28 cellular contexts compared by ENCODE assay signal in the genomic region with DNA sequence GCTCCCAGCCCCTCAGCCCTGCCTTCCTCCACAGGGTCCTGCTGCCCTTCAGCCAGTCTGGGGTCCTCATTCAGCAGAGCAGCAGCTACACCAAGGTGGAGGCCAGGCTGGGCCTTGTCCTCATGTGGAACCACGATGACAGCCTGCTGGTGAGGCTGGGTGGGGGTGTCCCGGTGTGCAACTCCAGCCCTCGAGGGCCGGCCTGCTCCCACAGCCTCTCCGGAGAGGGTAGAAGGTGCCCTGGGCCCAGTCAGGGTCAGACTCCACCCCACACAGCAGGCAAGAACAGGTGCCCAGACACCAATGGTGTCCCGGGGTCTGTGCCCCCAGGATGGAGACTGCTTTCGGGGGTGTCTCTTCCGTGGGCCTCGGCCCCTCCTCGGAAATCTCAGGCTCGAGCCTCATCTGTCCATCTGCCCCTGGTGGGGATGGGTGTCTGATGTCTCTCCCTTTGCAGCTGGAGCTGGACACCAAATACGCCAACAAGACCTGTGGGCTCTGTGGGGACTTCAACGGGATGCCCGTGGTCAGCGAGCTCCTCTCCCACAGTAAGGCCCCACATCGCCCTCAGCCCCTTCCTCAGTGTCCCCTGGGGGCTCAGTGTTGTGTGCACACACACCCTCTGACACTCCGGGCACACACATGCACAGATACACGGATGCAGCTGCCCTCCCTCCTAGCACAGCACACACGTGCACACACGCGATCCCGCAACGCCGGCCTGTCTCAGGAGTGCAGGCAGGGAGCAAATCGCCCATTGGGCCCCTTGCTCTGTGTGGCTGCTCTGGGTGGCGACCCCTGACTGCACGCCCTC. TPM values are rescaled to one million over a fixed set of nuclear protein-coding genes. Genes with fewer than 3 reads are reported as not detected.
DNase-seq lines count a peak whose midpoint lies in the region; TF ChIP-seq lines count a peak whose summit lies in the region.
"Had no signal": no experiment of that assay in that cellular context is flagged by ENCODE, and none has a peak within 500 bp of the region (broad histone marks: within the 10 kb centered on the region; RNA-seq: fewer than 3 reads in every experiment).

No MANE protein-coding gene starts in this region.

- no peak overlapping the region for H2AFZ ChIP-seq in osteoblast (ENCODE audit: low read length)

- H3K36me3 Mint-ChIP-seq in endothelial cell (ENCODE audit: low read depth, unreplicated experiment) = no peaks in the 10 kb centered on the region
- H3K36me3 Mint-ChIP-seq: brain; CD4-positive, alpha-beta memory T cell; immature natural killer cell had no signal

- no peaks in the 10 kb centered on the region for H3K27me3 Mint-ChIP-seq in endothelial cell (ENCODE audit: unreplicated experiment)

- H3K9me3 ChIP-seq in osteoblast (ENCODE audit: low read depth, low read length) = no peaks in the 10 kb centered on the region
- H3K9me3 ChIP-seq: MG63 had no signal

- H3K4me3 Mint-ChIP-seq in endothelial cell (ENCODE audit: unreplicated experiment) = no peak overlapping the region
- H3K4me3 Mint-ChIP-seq: brain; CD4-positive, alpha-beta memory T cell; immature natural killer cell had no signal

- no peaks in the 10 kb centered on the region for H3K27me3 ChIP-seq in osteoblast (ENCODE audit: insufficient read depth, low read length)
- H3K27me3 ChIP-seq: foreskin keratinocyte, MG63 had no signal

- no peaks in the 10 kb centered on the region for H3K36me3 ChIP-seq in osteoblast (ENCODE audit: insufficient read depth, low read length)
- H3K36me3 ChIP-seq: MG63 had no signal

- no peak for TF ChIP-seq CTCF in GM10266 (IDR thresholded peaks at IDR 0.05; ENCODE audit: control insufficient read depth, insufficient read depth, low read depth, missing control alignments)
- no peak for TF ChIP-seq CTCF in osteoblast (IDR thresholded peaks at IDR 0.05; ENCODE audit: extremely low read depth, low read depth, low read length)
- TF ChIP-seq CTCF in endothelial cell (IDR thresholded peaks at IDR 0.05; ENCODE audit: unreplicated experiment) = no peak

- no peak overlapping the region for H3K27ac ChIP-seq in osteoblast (ENCODE audit: low read depth, low read length)
- H3K27ac ChIP-seq: foreskin keratinocyte had no signal

- H3K9me3 Mint-ChIP-seq in endothelial cell (ENCODE audit: unreplicated experiment) = no peaks in the 10 kb centered on the region
- H3K9me3 Mint-ChIP-seq: activated T-helper 2 cell treated with anti-CD3 and anti-CD28 coated beads, Interferon-gamma antibody, Interleukin-2, Interleukin-4, amounts not matched to agents 10 μg/mL and 5 μg/mL and 100 μg/mL, durations not matched to agents 14 hours and 24 hours and 36 hours; brain; CD4-positive, alpha-beta memory T cell; immature natural killer cell had no signal

- no peaks in the 10 kb centered on the region for H3K79me2 ChIP-seq in osteoblast (ENCODE audit: insufficient read depth, low read length)

- H4K20me1 ChIP-seq in osteoblast (ENCODE audit: insufficient read depth, low read length) = no peaks in the 10 kb centered on the region

- peak; percentile 10 for DNase-seq in AG20443 (ENCODE audit: low spot score)
- peak; percentile 20 for DNase-seq in GM10266 (ENCODE audit: extremely low spot score)
- DNase-seq in islet precursor cell = peak; percentile 51
- DNase-seq in osteoblast (ENCODE audit: insufficient read length, low spot score, missing footprints) = peak; percentile 73
- DNase-seq in central memory CD4-positive, alpha-beta T cell = no peak
- DNase-seq in SW 1271 (lab: John Stamatoyannopoulos, UW) = no peak
- no peak for DNase-seq in endothelial cell (ENCODE audit: low spot score)
- no peak for DNase-seq in NCI-H1417 (lab: John Stamatoyannopoulos, UW)
- DNase-seq: activated CD4-positive, alpha-beta T cell treated with anti-CD3 and anti-CD28 coated beads for 4 hours; CD4-positive, alpha-beta memory T cell; effector CD8-positive, alpha-beta T cell; foreskin keratinocyte; GOT3; immature natural killer cell; KBM-7; MG63; NCI-H1417 treated with DMSO at 0.1 percent for 48 hours; NCI-H2107; OCI-M1; SIG-M5; T-helper 1 cell; trophoblast cell had no signal

- H3K4me2 ChIP-seq in osteoblast (ENCODE audit: insufficient read depth, low read length) = no peak overlapping the region

- H3K4me3 ChIP-seq in osteoblast (ENCODE audit: insufficient read depth, low read length) = no peak overlapping the region
- H3K4me3 ChIP-seq: MG63 had no signal

- no peaks in the 10 kb centered on the region for H3K4me1 Mint-ChIP-seq in endothelial cell (ENCODE audit: unreplicated experiment)
- H3K4me1 Mint-ChIP-seq: brain; CD4-positive, alpha-beta memory T cell; immature natural killer cell had no signal

- H3K4me1 ChIP-seq in osteoblast (ENCODE audit: insufficient read depth, low read length) = no peaks in the 10 kb centered on the region
- H3K4me1 ChIP-seq: foreskin keratinocyte had no signal

- no peak overlapping the region for H3K27ac Mint-ChIP-seq in endothelial cell (ENCODE audit: unreplicated experiment)
- H3K27ac Mint-ChIP-seq: activated T-helper 2 cell treated with anti-CD3 and anti-CD28 coated beads, Interferon-gamma antibody, Interleukin-2, Interleukin-4, amounts not matched to agents 10 μg/mL and 5 μg/mL and 100 μg/mL, durations not matched to agents 14 hours and 24 hours and 36 hours; CD4-positive, alpha-beta memory T cell; immature natural killer cell had no signal

RNA-seq across cellular contexts. Expression of a gene that starts 5.0 kb away (rescaled TPM):
- total RNA-seq in osteoblast (not detected in 2 replicates), endothelial cell (ENCODE audit: unreplicated experiment) (not detected)
- total RNA-seq: activated T-helper 2 cell treated with anti-CD3 and anti-CD28 coated beads, Interferon-gamma antibody, Interleukin-2, Interleukin-4, amounts not matched to agents 10 μg/mL and 5 μg/mL and 100 μg/mL, durations not matched to agents 14 hours and 24 hours and 36 hours; CD4-positive, alpha-beta memory T cell; esophagus mucosa; foreskin keratinocyte; G401; liver; NCI-H460 had no signal

Comparison
In these comparisons a context has a peak if more than half of its experiments do, and no peak if none do; other contexts are left out.
1. DNase-seq: peak in AG20443 (single experiment), GM10266 (single experiment), islet precursor cell (single experiment) and osteoblast (single experiment); none in central memory CD4-positive, alpha-beta T cell (single experiment), SW 1271 (0 of 2), endothelial cell (single experiment) and NCI-H1417 (0 of 3).